Comparison of ENCODE assay signal across 1 cellular context in genomic region chr6:47288245-47289090, GRCh38.
TF ChIP-seq lines count a peak whose summit lies in the region.

No MANE protein-coding gene starts in this region.

TF ChIP-seq in GM23338, 12 proteins besides CTCF, POLR2A, EP300 and RAD21 (continued from another document):
- TF ChIP-seq REST (IDR thresholded peaks at IDR 0.05; ENCODE audit: unreplicated experiment) (no peak), POLR2AphosphoS5 (IDR thresholded peaks at IDR 0.05; ENCODE audit: low read depth) (no peak), CREB1 (CRISPR knock-in tag; IDR thresholded peaks at IDR 0.05; ENCODE audit: low read depth) (no peak), STAT1 (IDR thresholded peaks at IDR 0.05; ENCODE audit: unreplicated experiment) (no peak), ZNF331 (CRISPR knock-in tag; IDR thresholded peaks at IDR 0.05; ENCODE audit: low read depth) (no peak)
